Comparison of ENCODE assay signal across 1 cellular context in the genomic region with DNA sequence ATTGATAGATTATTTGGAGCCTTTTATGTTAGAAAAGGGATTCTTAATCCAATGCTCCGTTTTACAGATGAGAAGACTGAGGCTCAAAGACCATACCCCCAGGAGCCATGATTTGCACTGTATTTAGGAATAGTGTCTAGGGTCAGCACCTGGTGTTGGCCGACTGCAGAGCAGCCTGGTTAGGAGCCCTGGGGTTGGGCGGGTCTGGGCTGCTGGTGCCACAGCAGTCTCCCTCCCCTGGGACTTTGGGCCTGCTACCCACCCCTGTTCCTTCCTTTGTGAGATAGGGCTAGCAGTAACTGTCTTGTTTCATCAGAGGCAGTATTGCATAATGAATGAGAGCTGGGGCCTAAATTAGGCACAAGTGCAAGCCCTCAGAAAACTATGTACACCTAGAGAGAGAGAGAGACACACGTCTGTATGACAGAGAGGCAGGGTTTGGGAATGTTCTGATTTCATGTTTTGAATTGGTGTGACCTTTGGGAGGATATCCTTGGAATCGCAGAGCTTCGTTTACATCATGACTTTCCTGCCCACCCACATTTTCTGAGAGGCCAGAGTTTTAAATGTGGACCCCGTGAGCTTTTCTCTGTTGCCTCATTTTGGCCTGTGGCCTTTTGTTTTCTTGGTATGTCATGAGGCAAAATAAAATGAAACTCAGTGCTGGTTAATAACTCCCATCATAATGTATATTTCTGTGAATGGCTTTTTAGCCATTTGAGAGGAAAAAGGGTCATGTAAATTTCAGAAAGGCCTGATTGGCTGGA.
TF ChIP-seq lines count a peak whose summit lies in the region.

No MANE protein-coding gene starts in this region.

TF ChIP-seq in HepG2, 621 proteins besides CTCF, POLR2A, EP300 and RAD21 (continued from another document and continues in another):
- TF ChIP-seq, protein P1, sequence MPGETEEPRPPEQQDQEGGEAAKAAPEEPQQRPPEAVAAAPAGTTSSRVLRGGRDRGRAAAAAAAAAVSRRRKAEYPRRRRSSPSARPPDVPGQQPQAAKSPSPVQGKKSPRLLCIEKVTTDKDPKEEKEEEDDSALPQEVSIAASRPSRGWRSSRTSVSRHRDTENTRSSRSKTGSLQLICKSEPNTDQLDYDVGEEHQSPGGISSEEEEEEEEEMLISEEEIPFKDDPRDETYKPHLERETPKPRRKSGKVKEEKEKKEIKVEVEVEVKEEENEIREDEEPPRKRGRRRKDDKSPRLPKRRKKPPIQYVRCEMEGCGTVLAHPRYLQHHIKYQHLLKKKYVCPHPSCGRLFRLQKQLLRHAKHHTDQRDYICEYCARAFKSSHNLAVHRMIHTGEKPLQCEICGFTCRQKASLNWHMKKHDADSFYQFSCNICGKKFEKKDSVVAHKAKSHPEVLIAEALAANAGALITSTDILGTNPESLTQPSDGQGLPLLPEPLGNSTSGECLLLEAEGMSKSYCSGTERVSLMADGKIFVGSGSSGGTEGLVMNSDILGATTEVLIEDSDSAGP (CRISPR knock-in tag; IDR thresholded peaks at IDR 0.05; ENCODE audit: borderline replicate concordance): peak; percentile 62
- TF ChIP-seq BRD4 (CRISPR knock-in tag; IDR thresholded peaks at IDR 0.05): peak; percentile 93
- TF ChIP-seq, protein P2, sequence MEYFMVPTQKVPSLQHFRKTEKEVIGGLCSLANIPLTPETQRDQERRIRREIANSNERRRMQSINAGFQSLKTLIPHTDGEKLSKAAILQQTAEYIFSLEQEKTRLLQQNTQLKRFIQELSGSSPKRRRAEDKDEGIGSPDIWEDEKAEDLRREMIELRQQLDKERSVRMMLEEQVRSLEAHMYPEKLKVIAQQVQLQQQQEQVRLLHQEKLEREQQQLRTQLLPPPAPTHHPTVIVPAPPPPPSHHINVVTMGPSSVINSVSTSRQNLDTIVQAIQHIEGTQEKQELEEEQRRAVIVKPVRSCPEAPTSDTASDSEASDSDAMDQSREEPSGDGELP (IDR thresholded peaks at IDR 0.05; ENCODE audit: borderline replicate concordance, low read depth): peak; percentile 8; the same call in 1 of the 2 replicates
- TF ChIP-seq, protein P3, sequence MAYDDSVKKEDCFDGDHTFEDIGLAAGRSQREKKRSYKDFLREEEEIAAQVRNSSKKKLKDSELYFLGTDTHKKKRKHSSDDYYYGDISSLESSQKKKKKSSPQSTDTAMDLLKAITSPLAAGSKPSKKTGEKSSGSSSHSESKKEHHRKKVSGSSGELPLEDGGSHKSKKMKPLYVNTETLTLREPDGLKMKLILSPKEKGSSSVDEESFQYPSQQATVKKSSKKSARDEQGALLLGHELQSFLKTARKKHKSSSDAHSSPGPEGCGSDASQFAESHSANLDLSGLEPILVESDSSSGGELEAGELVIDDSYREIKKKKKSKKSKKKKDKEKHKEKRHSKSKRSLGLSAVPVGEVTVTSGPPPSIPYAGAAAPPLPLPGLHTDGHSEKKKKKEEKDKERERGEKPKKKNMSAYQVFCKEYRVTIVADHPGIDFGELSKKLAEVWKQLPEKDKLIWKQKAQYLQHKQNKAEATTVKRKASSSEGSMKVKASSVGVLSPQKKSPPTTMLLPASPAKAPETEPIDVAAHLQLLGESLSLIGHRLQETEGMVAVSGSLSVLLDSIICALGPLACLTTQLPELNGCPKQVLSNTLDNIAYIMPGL (CRISPR knock-in tag; IDR thresholded peaks at IDR 0.05; ENCODE audit: borderline replicate concordance in 1 of 2, low read depth in 1 of 2): peak; percentile 56; a peak in 3 of 4 replicates
- peak; percentile 64; the same call in 1 of the 2 replicates for TF ChIP-seq REPIN1 (CRISPR knock-in tag; IDR thresholded peaks at IDR 0.05; ENCODE audit: borderline replicate concordance, low read depth)
- TF ChIP-seq RXRA (CRISPR knock-in tag; IDR thresholded peaks at IDR 0.05): peak; percentile 70; the same call in 1 of the 2 replicates
- TF ChIP-seq, protein P4, sequence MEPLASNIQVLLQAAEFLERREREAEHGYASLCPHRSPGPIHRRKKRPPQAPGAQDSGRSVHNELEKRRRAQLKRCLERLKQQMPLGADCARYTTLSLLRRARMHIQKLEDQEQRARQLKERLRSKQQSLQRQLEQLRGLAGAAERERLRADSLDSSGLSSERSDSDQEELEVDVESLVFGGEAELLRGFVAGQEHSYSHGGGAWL (CRISPR knock-in tag; IDR thresholded peaks at IDR 0.05): no peak
- peak; percentile 77 for TF ChIP-seq FOXJ3 (CRISPR knock-in tag; IDR thresholded peaks at IDR 0.05; ENCODE audit: borderline replicate concordance)
- TF ChIP-seq CENPX (CRISPR knock-in tag; IDR thresholded peaks at IDR 0.05): no peak
- TF ChIP-seq, protein P5, sequence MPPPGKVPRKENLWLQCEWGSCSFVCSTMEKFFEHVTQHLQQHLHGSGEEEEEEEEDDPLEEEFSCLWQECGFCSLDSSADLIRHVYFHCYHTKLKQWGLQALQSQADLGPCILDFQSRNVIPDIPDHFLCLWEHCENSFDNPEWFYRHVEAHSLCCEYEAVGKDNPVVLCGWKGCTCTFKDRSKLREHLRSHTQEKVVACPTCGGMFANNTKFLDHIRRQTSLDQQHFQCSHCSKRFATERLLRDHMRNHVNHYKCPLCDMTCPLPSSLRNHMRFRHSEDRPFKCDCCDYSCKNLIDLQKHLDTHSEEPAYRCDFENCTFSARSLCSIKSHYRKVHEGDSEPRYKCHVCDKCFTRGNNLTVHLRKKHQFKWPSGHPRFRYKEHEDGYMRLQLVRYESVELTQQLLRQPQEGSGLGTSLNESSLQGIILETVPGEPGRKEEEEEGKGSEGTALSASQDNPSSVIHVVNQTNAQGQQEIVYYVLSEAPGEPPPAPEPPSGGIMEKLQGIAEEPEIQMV (CRISPR knock-in tag; IDR thresholded peaks at IDR 0.05; ENCODE audit: low read depth): no peak
- no peak for TF ChIP-seq NFE2 (CRISPR knock-in tag; IDR thresholded peaks at IDR 0.05)
- TF ChIP-seq ZFY (CRISPR knock-in tag; IDR thresholded peaks at IDR 0.05): peak; percentile 71
- TF ChIP-seq, protein P6, sequence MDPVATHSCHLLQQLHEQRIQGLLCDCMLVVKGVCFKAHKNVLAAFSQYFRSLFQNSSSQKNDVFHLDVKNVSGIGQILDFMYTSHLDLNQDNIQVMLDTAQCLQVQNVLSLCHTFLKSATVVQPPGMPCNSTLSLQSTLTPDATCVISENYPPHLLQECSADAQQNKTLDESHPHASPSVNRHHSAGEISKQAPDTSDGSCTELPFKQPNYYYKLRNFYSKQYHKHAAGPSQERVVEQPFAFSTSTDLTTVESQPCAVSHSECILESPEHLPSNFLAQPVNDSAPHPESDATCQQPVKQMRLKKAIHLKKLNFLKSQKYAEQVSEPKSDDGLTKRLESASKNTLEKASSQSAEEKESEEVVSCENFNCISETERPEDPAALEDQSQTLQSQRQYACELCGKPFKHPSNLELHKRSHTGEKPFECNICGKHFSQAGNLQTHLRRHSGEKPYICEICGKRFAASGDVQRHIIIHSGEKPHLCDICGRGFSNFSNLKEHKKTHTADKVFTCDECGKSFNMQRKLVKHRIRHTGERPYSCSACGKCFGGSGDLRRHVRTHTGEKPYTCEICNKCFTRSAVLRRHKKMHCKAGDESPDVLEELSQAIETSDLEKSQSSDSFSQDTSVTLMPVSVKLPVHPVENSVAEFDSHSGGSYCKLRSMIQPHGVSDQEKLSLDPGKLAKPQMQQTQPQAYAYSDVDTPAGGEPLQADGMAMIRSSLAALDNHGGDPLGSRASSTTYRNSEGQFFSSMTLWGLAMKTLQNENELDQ (CRISPR knock-in tag; IDR thresholded peaks at IDR 0.05; ENCODE audit: borderline replicate concordance): no peak
- peak; percentile 59; the same call in 1 of the 2 replicates for TF ChIP-seq ZNF317 (CRISPR knock-in tag; IDR thresholded peaks at IDR 0.05)
- no peak for TF ChIP-seq ZNF878 (CRISPR knock-in tag; IDR thresholded peaks at IDR 0.05)
- TF ChIP-seq FOXP1 (IDR thresholded peaks at IDR 0.05): no peak
- TF ChIP-seq FOXP1 (CRISPR knock-in tag; IDR thresholded peaks at IDR 0.05): peak; percentile 70
- peak; percentile 74 for TF ChIP-seq IRF2 (CRISPR knock-in tag; IDR thresholded peaks at IDR 0.05)
- TF ChIP-seq ZNF720 (CRISPR knock-in tag; IDR thresholded peaks at IDR 0.05): no peak
- no peak for TF ChIP-seq JDP2 (CRISPR knock-in tag; IDR thresholded peaks at IDR 0.05; ENCODE audit: borderline replicate concordance)
- TF ChIP-seq KAT7 (CRISPR knock-in tag; IDR thresholded peaks at IDR 0.05; ENCODE audit: borderline replicate concordance): peak; percentile 76; the same call in 1 of the 2 replicates
- no peak for TF ChIP-seq ZNF382 (CRISPR knock-in tag; IDR thresholded peaks at IDR 0.05; ENCODE audit: borderline replicate concordance)
- TF ChIP-seq ZNF552 (CRISPR knock-in tag; IDR thresholded peaks at IDR 0.05; ENCODE audit: borderline replicate concordance): no peak
- no peak for TF ChIP-seq IKZF4 (CRISPR knock-in tag; IDR thresholded peaks at IDR 0.05; ENCODE audit: borderline replicate concordance, low read depth, not compliant biosample characterization)
- TF ChIP-seq, protein P7, sequence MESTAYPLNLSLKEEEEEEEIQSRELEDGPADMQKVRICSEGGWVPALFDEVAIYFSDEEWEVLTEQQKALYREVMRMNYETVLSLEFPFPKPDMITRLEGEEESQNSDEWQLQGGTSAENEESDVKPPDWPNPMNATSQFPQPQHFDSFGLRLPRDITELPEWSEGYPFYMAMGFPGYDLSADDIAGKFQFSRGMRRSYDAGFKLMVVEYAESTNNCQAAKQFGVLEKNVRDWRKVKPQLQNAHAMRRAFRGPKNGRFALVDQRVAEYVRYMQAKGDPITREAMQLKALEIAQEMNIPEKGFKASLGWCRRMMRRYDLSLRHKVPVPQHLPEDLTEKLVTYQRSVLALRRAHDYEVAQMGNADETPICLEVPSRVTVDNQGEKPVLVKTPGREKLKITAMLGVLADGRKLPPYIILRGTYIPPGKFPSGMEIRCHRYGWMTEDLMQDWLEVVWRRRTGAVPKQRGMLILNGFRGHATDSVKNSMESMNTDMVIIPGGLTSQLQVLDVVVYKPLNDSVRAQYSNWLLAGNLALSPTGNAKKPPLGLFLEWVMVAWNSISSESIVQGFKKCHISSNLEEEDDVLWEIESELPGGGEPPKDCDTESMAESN (CRISPR knock-in tag; conservative IDR thresholded peaks at IDR 0.05): peak; percentile 67; the same call in 1 of the 2 replicates
- no peak for TF ChIP-seq ZNF776 (CRISPR knock-in tag; IDR thresholded peaks at IDR 0.05)
- TF ChIP-seq, protein P8, sequence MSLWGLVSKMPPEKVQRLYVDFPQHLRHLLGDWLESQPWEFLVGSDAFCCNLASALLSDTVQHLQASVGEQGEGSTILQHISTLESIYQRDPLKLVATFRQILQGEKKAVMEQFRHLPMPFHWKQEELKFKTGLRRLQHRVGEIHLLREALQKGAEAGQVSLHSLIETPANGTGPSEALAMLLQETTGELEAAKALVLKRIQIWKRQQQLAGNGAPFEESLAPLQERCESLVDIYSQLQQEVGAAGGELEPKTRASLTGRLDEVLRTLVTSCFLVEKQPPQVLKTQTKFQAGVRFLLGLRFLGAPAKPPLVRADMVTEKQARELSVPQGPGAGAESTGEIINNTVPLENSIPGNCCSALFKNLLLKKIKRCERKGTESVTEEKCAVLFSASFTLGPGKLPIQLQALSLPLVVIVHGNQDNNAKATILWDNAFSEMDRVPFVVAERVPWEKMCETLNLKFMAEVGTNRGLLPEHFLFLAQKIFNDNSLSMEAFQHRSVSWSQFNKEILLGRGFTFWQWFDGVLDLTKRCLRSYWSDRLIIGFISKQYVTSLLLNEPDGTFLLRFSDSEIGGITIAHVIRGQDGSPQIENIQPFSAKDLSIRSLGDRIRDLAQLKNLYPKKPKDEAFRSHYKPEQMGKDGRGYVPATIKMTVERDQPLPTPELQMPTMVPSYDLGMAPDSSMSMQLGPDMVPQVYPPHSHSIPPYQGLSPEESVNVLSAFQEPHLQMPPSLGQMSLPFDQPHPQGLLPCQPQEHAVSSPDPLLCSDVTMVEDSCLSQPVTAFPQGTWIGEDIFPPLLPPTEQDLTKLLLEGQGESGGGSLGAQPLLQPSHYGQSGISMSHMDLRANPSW (CRISPR knock-in tag; IDR thresholded peaks at IDR 0.05; ENCODE audit: borderline replicate concordance): no peak
- no peak for TF ChIP-seq ZNF232 (CRISPR knock-in tag; IDR thresholded peaks at IDR 0.05; ENCODE audit: borderline replicate concordance)
- peak; percentile 94 for TF ChIP-seq ZNF746 (CRISPR knock-in tag; IDR thresholded peaks at IDR 0.05)
- no peak for TF ChIP-seq MTA3 (CRISPR knock-in tag; IDR thresholded peaks at IDR 0.05)
- peak; percentile 85 for TF ChIP-seq TEAD3 (CRISPR knock-in tag; optimal IDR thresholded peaks at IDR 0.05; ENCODE audit: borderline replicate concordance)
- TF ChIP-seq, protein P9, sequence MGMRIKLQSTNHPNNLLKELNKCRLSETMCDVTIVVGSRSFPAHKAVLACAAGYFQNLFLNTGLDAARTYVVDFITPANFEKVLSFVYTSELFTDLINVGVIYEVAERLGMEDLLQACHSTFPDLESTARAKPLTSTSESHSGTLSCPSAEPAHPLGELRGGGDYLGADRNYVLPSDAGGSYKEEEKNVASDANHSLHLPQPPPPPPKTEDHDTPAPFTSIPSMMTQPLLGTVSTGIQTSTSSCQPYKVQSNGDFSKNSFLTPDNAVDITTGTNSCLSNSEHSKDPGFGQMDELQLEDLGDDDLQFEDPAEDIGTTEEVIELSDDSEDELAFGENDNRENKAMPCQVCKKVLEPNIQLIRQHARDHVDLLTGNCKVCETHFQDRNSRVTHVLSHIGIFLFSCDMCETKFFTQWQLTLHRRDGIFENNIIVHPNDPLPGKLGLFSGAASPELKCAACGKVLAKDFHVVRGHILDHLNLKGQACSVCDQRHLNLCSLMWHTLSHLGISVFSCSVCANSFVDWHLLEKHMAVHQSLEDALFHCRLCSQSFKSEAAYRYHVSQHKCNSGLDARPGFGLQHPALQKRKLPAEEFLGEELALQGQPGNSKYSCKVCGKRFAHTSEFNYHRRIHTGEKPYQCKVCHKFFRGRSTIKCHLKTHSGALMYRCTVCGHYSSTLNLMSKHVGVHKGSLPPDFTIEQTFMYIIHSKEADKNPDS (CRISPR knock-in tag; IDR thresholded peaks at IDR 0.05): peak; percentile 43; the same call in 1 of the 2 replicates
- no peak for TF ChIP-seq TCF12 (IDR thresholded peaks at IDR 0.05)
- TF ChIP-seq TCF12 (CRISPR knock-in tag; IDR thresholded peaks at IDR 0.05): peak; percentile 77; the same call in 1 of the 2 replicates
- TF ChIP-seq PAX8 (CRISPR knock-in tag; IDR thresholded peaks at IDR 0.05; ENCODE audit: borderline replicate concordance): no peak
